In genomic region chr9:29214162-29214520, GRCh38 we compare ENCODE assay signal across 1 cellular context.
TF ChIP-seq lines count a peak whose summit lies in the region.

No MANE protein-coding gene starts in this region.

TF ChIP-seq in HepG2, 621 proteins besides CTCF, POLR2A, EP300 and RAD21:
- TF ChIP-seq ELK4 (CRISPR knock-in tag; IDR thresholded peaks at IDR 0.05; ENCODE audit: borderline replicate concordance): no peak
- no peak for TF ChIP-seq ZNF496 (CRISPR knock-in tag; IDR thresholded peaks at IDR 0.05; ENCODE audit: insufficient replicate concordance)
- no peak for TF ChIP-seq ASH2L (IDR thresholded peaks at IDR 0.05; ENCODE audit: insufficient read length, low read depth, low read length)
- TF ChIP-seq ZNF513 (CRISPR knock-in tag; conservative IDR thresholded peaks at IDR 0.05): no peak
- no peak for TF ChIP-seq TBL1XR1 (IDR thresholded peaks at IDR 0.05; ENCODE audit: borderline replicate concordance, low read length, partially characterized antibody)
- TF ChIP-seq GRHL1 (CRISPR knock-in tag; conservative IDR thresholded peaks at IDR 0.05): no peak
- TF ChIP-seq PRPF4 (IDR thresholded peaks at IDR 0.05; ENCODE audit: low read depth, low read length, poor library complexity, severe bottlenecking): no peak
- TF ChIP-seq ZNF552 (CRISPR knock-in tag; IDR thresholded peaks at IDR 0.05; ENCODE audit: borderline replicate concordance): no peak
- TF ChIP-seq ZNF567 (CRISPR knock-in tag; IDR thresholded peaks at IDR 0.05; ENCODE audit: borderline replicate concordance): no peak
- TF ChIP-seq ZNF772 (CRISPR knock-in tag; IDR thresholded peaks at IDR 0.05): no peak
- TF ChIP-seq CENPBD1 (CRISPR knock-in tag; IDR thresholded peaks at IDR 0.05; ENCODE audit: borderline replicate concordance, low read depth): no peak
- no peak for TF ChIP-seq TOE1 (CRISPR knock-in tag; IDR thresholded peaks at IDR 0.05)
- TF ChIP-seq TRAFD1 (CRISPR knock-in tag; IDR thresholded peaks at IDR 0.05; ENCODE audit: borderline replicate concordance): no peak
- TF ChIP-seq ZBTB2 (CRISPR knock-in tag; IDR thresholded peaks at IDR 0.05; ENCODE audit: low read depth): no peak
- TF ChIP-seq GATAD2A (CRISPR knock-in tag; IDR thresholded peaks at IDR 0.05): no peak
- TF ChIP-seq ZNF614 (CRISPR knock-in tag; IDR thresholded peaks at IDR 0.05; ENCODE audit: borderline replicate concordance): no peak
